In genomic region chr6:154395878-154396277, GRCh38 we compare ENCODE assay signal across 26 cellular contexts. TPM values are rescaled to one million over a fixed set of nuclear protein-coding genes. Genes with fewer than 3 reads are reported as not detected.
DNase-seq lines count a peak whose midpoint lies in the region; ATAC-seq and TF ChIP-seq lines count a peak whose summit lies in the region.
"Had no signal": no experiment of that assay in that cellular context is flagged by ENCODE, and none has a peak within 500 bp of the region (broad histone marks: within the 10 kb centered on the region; RNA-seq: fewer than 3 reads in every experiment).

No MANE protein-coding gene starts in this region.

- no peaks in the 10 kb centered on the region for H3K27me3 ChIP-seq in tibial nerve
- H3K27me3 ChIP-seq: BLaER1 treated with 17β-estradiol and CSF1 and Interleukin-3, amounts not matched to agents 10 nM and 100 nM had no signal

- no peak for TF ChIP-seq POLR2A in tibial nerve (IDR thresholded peaks at IDR 0.05)

- H3K4me3 ChIP-seq in tibial nerve = no peak overlapping the region
- H3K4me3 ChIP-seq: A549; BLaER1 treated with 17β-estradiol and CSF1 and Interleukin-3, amounts not matched to agents 10 nM and 100 nM; GM12878 had no signal

- peak overlapping the region; percentile 20 for H3K27ac Mint-ChIP-seq in nephron progenitor cell
- no peak overlapping the region for H3K27ac Mint-ChIP-seq in activated T-helper 1 cell treated with anti-CD3 and anti-CD28 coated beads, Interleukin-12 subunit alpha, Interleukin-12 subunit beta, Interleukin-2, Interleukin-4 antibody, amounts not matched to agents 30 ng/mL and 10 ng/mL and 1 ng/mL, durations not matched to agents 14 hours and 24 hours and 36 hours
- H3K27ac Mint-ChIP-seq: B cell; CD4-positive, alpha-beta T cell; CD8-positive, alpha-beta T cell had no signal

- H3K4me3 Mint-ChIP-seq in nephron progenitor cell = no peak overlapping the region
- H3K4me3 Mint-ChIP-seq in activated T-helper 1 cell treated with anti-CD3 and anti-CD28 coated beads, Interleukin-12 subunit alpha, Interleukin-12 subunit beta, Interleukin-2, Interleukin-4 antibody, amounts not matched to agents 30 ng/mL and 10 ng/mL and 1 ng/mL, durations not matched to agents 14 hours and 24 hours and 36 hours = no peak overlapping the region
- H3K4me3 Mint-ChIP-seq: B cell; CD4-positive, alpha-beta T cell; CD8-positive, alpha-beta T cell had no signal

- peaks cover 6% of the 10 kb centered on the region for H3K9me3 Mint-ChIP-seq in nephron progenitor cell
- no peaks in the 10 kb centered on the region for H3K9me3 Mint-ChIP-seq in activated T-helper 1 cell treated with anti-CD3 and anti-CD28 coated beads, Interleukin-12 subunit alpha, Interleukin-12 subunit beta, Interleukin-2, Interleukin-4 antibody, amounts not matched to agents 30 ng/mL and 10 ng/mL and 1 ng/mL, durations not matched to agents 14 hours and 24 hours and 36 hours
- H3K9me3 Mint-ChIP-seq: CD4-positive, alpha-beta T cell; CD8-positive, alpha-beta T cell had no signal

- peaks cover 5% of the 10 kb centered on the region for H3K4me1 Mint-ChIP-seq in nephron progenitor cell
- no peaks in the 10 kb centered on the region for H3K4me1 Mint-ChIP-seq in activated T-helper 1 cell treated with anti-CD3 and anti-CD28 coated beads, Interleukin-12 subunit alpha, Interleukin-12 subunit beta, Interleukin-2, Interleukin-4 antibody, amounts not matched to agents 30 ng/mL and 10 ng/mL and 1 ng/mL, durations not matched to agents 14 hours and 24 hours and 36 hours (ENCODE audit: low read depth)
- H3K4me1 Mint-ChIP-seq: B cell had no signal

- H3K9me3 ChIP-seq in tibial nerve = no peaks in the 10 kb centered on the region
- H3K9me3 ChIP-seq: A549; BLaER1 treated with 17β-estradiol and CSF1 and Interleukin-3, amounts not matched to agents 10 nM and 100 nM had no signal

- TF ChIP-seq EP300 in tibial nerve (IDR thresholded peaks at IDR 0.05) = no peak

- H3K27me3 Mint-ChIP-seq in nephron progenitor cell (ENCODE audit: low read depth, poor library complexity) = no peaks in the 10 kb centered on the region
- peaks cover 6% of the 10 kb centered on the region for H3K27me3 Mint-ChIP-seq in activated T-helper 1 cell treated with anti-CD3 and anti-CD28 coated beads, Interleukin-12 subunit alpha, Interleukin-12 subunit beta, Interleukin-2, Interleukin-4 antibody, amounts not matched to agents 30 ng/mL and 10 ng/mL and 1 ng/mL, durations not matched to agents 14 hours and 24 hours and 36 hours (ENCODE audit: insufficient read depth)

- 63 to 69% methylated on average over 6 of the region's 6 CpGs for WGBS in tibial nerve, 2 donors

- peaks cover 0 to 32% (median 2%) of the 10 kb centered on the region in 4 donors for H3K4me1 ChIP-seq in tibial nerve

- H3K36me3 ChIP-seq in tibial nerve = no peaks in the 10 kb centered on the region

- intact Hi-C loops in left ventricle myocardium superior (cut with micrococcal nuclease) = no loop called here
- intact Hi-C loops in cardiac septum (cut with DNase I) = no loop called here
- intact Hi-C loops in activated T-helper 1 cell treated with anti-CD3 and anti-CD28 coated beads, Interleukin-12 subunit alpha, Interleukin-12 subunit beta, Interleukin-2, Interleukin-4 antibody, amounts not matched to agents 30 ng/mL and 10 ng/mL and 1 ng/mL, durations not matched to agents 14 hours and 24 hours and 36 hours (cut with micrococcal nuclease) = no loop called here

- TF ChIP-seq CTCF in nephron progenitor cell (IDR thresholded peaks at IDR 0.05) = no peak
- TF ChIP-seq CTCF in tibial nerve (IDR thresholded peaks at IDR 0.05) = no peak

- DNase-seq in left ventricle myocardium superior = no peak
- DNase-seq in cardiac septum (ENCODE audit: low spot score) = no peak
- DNase-seq in COLO829 (ENCODE audit: low spot score) = peak; percentile 26
- DNase-seq in nephron progenitor cell = no peak
- DNase-seq in tibial nerve (ENCODE audit: low spot score in 2 of 2) = no peak
- no peak for DNase-seq in activated T-helper 1 cell treated with anti-CD3 and anti-CD28 coated beads, Interleukin-12 subunit alpha, Interleukin-12 subunit beta, Interleukin-2, Interleukin-4 antibody, amounts not matched to agents 30 ng/mL and 10 ng/mL and 1 ng/mL, durations not matched to agents 14 hours and 24 hours and 36 hours (ENCODE audit: low spot score)
- DNase-seq: AML-193; CD4-positive, alpha-beta T cell; CD8-positive, alpha-beta T cell; COR-L47; DMS 273 treated with DMSO at 0.1 percent for 48 hours; DMS153; DMS53; DMS79; DND-41; EL; GDM1 had no signal

- H3K27ac ChIP-seq in tibial nerve = peak overlapping the region in 3 of 4 donors; percentile 22 to 73 (median 53)
- H3K27ac ChIP-seq: 22Rv1; A549; BLaER1 treated with 17β-estradiol and CSF1 and Interleukin-3, amounts not matched to agents 10 nM and 100 nM; C4-2B had no signal

- H3K36me3 Mint-ChIP-seq in nephron progenitor cell (ENCODE audit: low read depth) = peaks cover 27% of the 10 kb centered on the region
- no peaks in the 10 kb centered on the region for H3K36me3 Mint-ChIP-seq in activated T-helper 1 cell treated with anti-CD3 and anti-CD28 coated beads, Interleukin-12 subunit alpha, Interleukin-12 subunit beta, Interleukin-2, Interleukin-4 antibody, amounts not matched to agents 30 ng/mL and 10 ng/mL and 1 ng/mL, durations not matched to agents 14 hours and 24 hours and 36 hours (ENCODE audit: low read depth)
- H3K36me3 Mint-ChIP-seq: CD8-positive, alpha-beta T cell had no signal

- ATAC-seq in left ventricle myocardium superior = peak; percentile 57
- no peak for ATAC-seq in HG03280 (IDR thresholded peaks at IDR 0.05; ENCODE audit: unreplicated experiment)
- ATAC-seq: A549; CD8-positive, alpha-beta T cell; GM12878 had no signal

RNA-seq across cellular contexts. Expression of gene IPCEF1, which starts 39.3 kb away (rescaled TPM):
- total RNA-seq in left ventricle myocardium superior = 1.7 TPM
- 5.0 TPM for total RNA-seq in cardiac septum
- total RNA-seq in tibial nerve = 1 to 10 TPM in 3 of 4 donors, under 1 TPM in 1; 0.63 to 5.3 (median 1.9) TPM
- total RNA-seq in activated T-helper 1 cell treated with anti-CD3 and anti-CD28 coated beads, Interleukin-12 subunit alpha, Interleukin-12 subunit beta, Interleukin-2, Interleukin-4 antibody, amounts not matched to agents 30 ng/mL and 10 ng/mL and 1 ng/mL, durations not matched to agents 14 hours and 24 hours and 36 hours = 4.2 and 5.1 TPM in 2 replicates
- total RNA-seq: Daoy, G401 had no signal
